Comparison of ENCODE assay signal across 8 cellular contexts in genomic region chr9:71766663-71767062, GRCh38. TPM values are rescaled to one million over a fixed set of nuclear protein-coding genes. Genes with fewer than 3 reads are reported as not detected.
DNase-seq lines count a peak whose midpoint lies in the region; ATAC-seq, FAIRE-seq and TF ChIP-seq lines count a peak whose summit lies in the region.

No MANE protein-coding gene starts in this region.

- peak overlapping the region; percentile 93 for H3K27ac Mint-ChIP-seq in activated CD8-positive, alpha-beta memory T cell treated with anti-CD3 and anti-CD28 coated beads, Interleukin-2, amount 10 ng/mL, durations not matched to agents 7 days and 5 days
- H3K27ac Mint-ChIP-seq in T-helper 1 cell treated with Interleukin-12 subunit alpha and Interleukin-12 subunit beta and Interleukin-4 antibody, amounts not matched to agents 30 μg/mL and 1 μg/mL, for 36 hours: peak overlapping the region; percentile 98

- H3K27me3 ChIP-seq in small intestine (ENCODE audit: control insufficient read depth in 2 of 2, insufficient read depth in 2 of 2, low read length in 2 of 2): no peaks in the 10 kb centered on the region

- H3K9me3 ChIP-seq in small intestine (ENCODE audit: control insufficient read depth, low read depth): no peaks in the 10 kb centered on the region

- WGBS in small intestine, 3 donors: 6 to 50% (median 14%) methylated on average over 4 of the region's 4 CpGs

- no peak for ATAC-seq in activated CD8-positive, alpha-beta memory T cell treated with anti-CD3 and anti-CD28 coated beads, Interleukin-2, amount 10 ng/mL, durations not matched to agents 7 days and 5 days
- no peak for ATAC-seq in GM21360 (IDR thresholded peaks at IDR 0.05; ENCODE audit: unreplicated experiment)

- no peaks in the 10 kb centered on the region for H3K9me3 Mint-ChIP-seq in activated CD8-positive, alpha-beta memory T cell treated with anti-CD3 and anti-CD28 coated beads, Interleukin-2, amount 10 ng/mL, durations not matched to agents 7 days and 5 days (ENCODE audit: low read depth)
- H3K9me3 Mint-ChIP-seq in T-helper 1 cell treated with Interleukin-12 subunit alpha and Interleukin-12 subunit beta and Interleukin-4 antibody, amounts not matched to agents 30 μg/mL and 1 μg/mL, for 36 hours: no peaks in the 10 kb centered on the region

- CTCF ChIA-PET in activated CD8-positive, alpha-beta memory T cell treated with anti-CD3 and anti-CD28 coated beads, Interleukin-2, amount 10 ng/mL, durations not matched to agents 7 days and 5 days (lab: Charles Lee): interaction anchor here (0.9 to 5.5 kb wide), 12 partner anchors 9 to 482 kb away, joined by 3 to 75 read pairs (median 4); no protein-coding TSS in a partner anchor

- H3K4me3 ChIP-seq in foreskin fibroblast (ENCODE audit: low read depth in 1 of 2, low read length in 2 of 2) (peak overlapping the region; percentile 94 to 96), small intestine (ENCODE audit: low read depth in 1 of 2, low read length in 2 of 2) (peak overlapping the region; percentile 84 to 97)

- DNase-seq in activated CD8-positive, alpha-beta memory T cell treated with anti-CD3 and anti-CD28 coated beads, Interleukin-2, amount 10 ng/mL, durations not matched to agents 7 days and 5 days: no peak
- DNase-seq in activated CD8-positive, alpha-beta memory T cell treated with anti-CD3 and anti-CD28 coated beads, Interleukin-2, amount 50 U/mL, for 4 hours: no peak
- DNase-seq in foreskin fibroblast: no peak
- DNase-seq in small intestine: peak; percentile 79
- no peak for DNase-seq in SHP77 (lab: John Stamatoyannopoulos, UW)
- DNase-seq in iPS-NIHi7 (ENCODE audit: extremely low spot score): no peak

- no peaks in the 10 kb centered on the region for H3K27me3 Mint-ChIP-seq in activated CD8-positive, alpha-beta memory T cell treated with anti-CD3 and anti-CD28 coated beads, Interleukin-2, amount 10 ng/mL, durations not matched to agents 7 days and 5 days
- no peaks in the 10 kb centered on the region for H3K27me3 Mint-ChIP-seq in T-helper 1 cell treated with Interleukin-12 subunit alpha and Interleukin-12 subunit beta and Interleukin-4 antibody, amounts not matched to agents 30 μg/mL and 1 μg/mL, for 36 hours (ENCODE audit: low read depth)

- no peak for TF ChIP-seq CTCF in foreskin fibroblast (IDR thresholded peaks at IDR 0.05; ENCODE audit: low read depth, low read length)

- H3K36me3 ChIP-seq in small intestine (ENCODE audit: control insufficient read depth in 2 of 2, insufficient read depth in 2 of 2, low read length in 2 of 2): no peaks in the 10 kb centered on the region

- no peak for FAIRE-seq in small intestine (lab: Jason Lieb, UNC)

- peaks cover 17% of the 10 kb centered on the region for H3K36me3 Mint-ChIP-seq in activated CD8-positive, alpha-beta memory T cell treated with anti-CD3 and anti-CD28 coated beads, Interleukin-2, amount 10 ng/mL, durations not matched to agents 7 days and 5 days
- peaks cover 6% of the 10 kb centered on the region for H3K36me3 Mint-ChIP-seq in T-helper 1 cell treated with Interleukin-12 subunit alpha and Interleukin-12 subunit beta and Interleukin-4 antibody, amounts not matched to agents 30 μg/mL and 1 μg/mL, for 36 hours (ENCODE audit: low read depth)

- H3K4me1 ChIP-seq in small intestine (ENCODE audit: control insufficient read depth in 2 of 2, insufficient read depth in 1 of 2, low read depth in 1 of 2, low read length in 1 of 2): peaks cover 4 to 16% of the 10 kb centered on the region in 2 donors

- H3K27ac ChIP-seq in small intestine (ENCODE audit: low read depth in 1 of 2, low read length in 1 of 2): peak overlapping the region; percentile 71 to 98

- peak overlapping the region; percentile 97 for H3K4me3 Mint-ChIP-seq in activated CD8-positive, alpha-beta memory T cell treated with anti-CD3 and anti-CD28 coated beads, Interleukin-2, amount 10 ng/mL, durations not matched to agents 7 days and 5 days
- peak overlapping the region; percentile 98 for H3K4me3 Mint-ChIP-seq in T-helper 1 cell treated with Interleukin-12 subunit alpha and Interleukin-12 subunit beta and Interleukin-4 antibody, amounts not matched to agents 30 μg/mL and 1 μg/mL, for 36 hours

- H3K4me1 Mint-ChIP-seq in activated CD8-positive, alpha-beta memory T cell treated with anti-CD3 and anti-CD28 coated beads, Interleukin-2, amount 10 ng/mL, durations not matched to agents 7 days and 5 days: peaks cover 55% of the 10 kb centered on the region
- H3K4me1 Mint-ChIP-seq in T-helper 1 cell treated with Interleukin-12 subunit alpha and Interleukin-12 subunit beta and Interleukin-4 antibody, amounts not matched to agents 30 μg/mL and 1 μg/mL, for 36 hours (ENCODE audit: low read depth): peaks cover 50% of the 10 kb centered on the region

RNA-seq across cellular contexts. Expression of gene CEMIP2, which starts 1.6 kb away (rescaled TPM):
- total RNA-seq in activated CD8-positive, alpha-beta memory T cell treated with anti-CD3 and anti-CD28 coated beads, Interleukin-2, amount 10 ng/mL, durations not matched to agents 7 days and 5 days: 10 to 100 TPM; 57.0 to 78.8 TPM
- 10 to 100 TPM; 29.5 to 42.6 (median 30.0) TPM for polyA plus RNA-seq in small intestine
